In genomic region chr1:244451539-244451950, GRCh38 we compare ENCODE assay signal across 1 cellular context.
TF ChIP-seq lines count a peak whose summit lies in the region.

Gene ADSS2, minus strand, starts transcription at chr1:244451909. Its CDS starts 92 bp downstream, at chr1:244451817.

TF ChIP-seq in GM12878, 131 proteins besides CTCF, POLR2A, EP300 and RAD21 (continued from another document and continues in another):
- TF ChIP-seq, protein P1, sequence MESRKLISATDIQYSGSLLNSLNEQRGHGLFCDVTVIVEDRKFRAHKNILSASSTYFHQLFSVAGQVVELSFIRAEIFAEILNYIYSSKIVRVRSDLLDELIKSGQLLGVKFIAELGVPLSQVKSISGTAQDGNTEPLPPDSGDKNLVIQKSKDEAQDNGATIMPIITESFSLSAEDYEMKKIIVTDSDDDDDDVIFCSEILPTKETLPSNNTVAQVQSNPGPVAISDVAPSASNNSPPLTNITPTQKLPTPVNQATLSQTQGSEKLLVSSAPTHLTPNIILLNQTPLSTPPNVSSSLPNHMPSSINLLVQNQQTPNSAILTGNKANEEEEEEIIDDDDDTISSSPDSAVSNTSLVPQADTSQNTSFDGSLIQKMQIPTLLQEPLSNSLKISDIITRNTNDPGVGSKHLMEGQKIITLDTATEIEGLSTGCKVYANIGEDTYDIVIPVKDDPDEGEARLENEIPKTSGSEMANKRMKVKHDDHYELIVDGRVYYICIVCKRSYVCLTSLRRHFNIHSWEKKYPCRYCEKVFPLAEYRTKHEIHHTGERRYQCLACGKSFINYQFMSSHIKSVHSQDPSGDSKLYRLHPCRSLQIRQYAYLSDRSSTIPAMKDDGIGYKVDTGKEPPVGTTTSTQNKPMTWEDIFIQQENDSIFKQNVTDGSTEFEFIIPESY (IDR thresholded peaks at IDR 0.05) = no peak
- TF ChIP-seq SKIL (IDR thresholded peaks at IDR 0.05; ENCODE audit: low read depth, poor library complexity, severe bottlenecking) = no peak
- no peak for TF ChIP-seq SMAD1 (IDR thresholded peaks at IDR 0.05; ENCODE audit: low read depth, partially characterized antibody)
- TF ChIP-seq, protein P2, sequence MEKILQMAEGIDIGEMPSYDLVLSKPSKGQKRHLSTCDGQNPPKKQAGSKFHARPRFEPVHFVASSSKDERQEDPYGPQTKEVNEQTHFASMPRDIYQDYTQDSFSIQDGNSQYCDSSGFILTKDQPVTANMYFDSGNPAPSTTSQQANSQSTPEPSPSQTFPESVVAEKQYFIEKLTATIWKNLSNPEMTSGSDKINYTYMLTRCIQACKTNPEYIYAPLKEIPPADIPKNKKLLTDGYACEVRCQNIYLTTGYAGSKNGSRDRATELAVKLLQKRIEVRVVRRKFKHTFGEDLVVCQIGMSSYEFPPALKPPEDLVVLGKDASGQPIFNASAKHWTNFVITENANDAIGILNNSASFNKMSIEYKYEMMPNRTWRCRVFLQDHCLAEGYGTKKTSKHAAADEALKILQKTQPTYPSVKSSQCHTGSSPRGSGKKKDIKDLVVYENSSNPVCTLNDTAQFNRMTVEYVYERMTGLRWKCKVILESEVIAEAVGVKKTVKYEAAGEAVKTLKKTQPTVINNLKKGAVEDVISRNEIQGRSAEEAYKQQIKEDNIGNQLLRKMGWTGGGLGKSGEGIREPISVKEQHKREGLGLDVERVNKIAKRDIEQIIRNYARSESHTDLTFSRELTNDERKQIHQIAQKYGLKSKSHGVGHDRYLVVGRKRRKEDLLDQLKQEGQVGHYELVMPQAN (conservative IDR thresholded peaks at IDR 0.05) = peak; percentile 81
- no peak for TF ChIP-seq EED (IDR thresholded peaks at IDR 0.05; ENCODE audit: low read depth)
- no peak for TF ChIP-seq ZNF592 (IDR thresholded peaks at IDR 0.05)
- no peak for TF ChIP-seq HDAC6 (IDR thresholded peaks at IDR 0.05; ENCODE audit: unreplicated experiment)
- TF ChIP-seq CHD1 (IDR thresholded peaks at IDR 0.05; ENCODE audit: low read depth, low read length) = no peak
- TF ChIP-seq CREM (IDR thresholded peaks at IDR 0.05; ENCODE audit: low read depth) = no peak
- peak; percentile 66; the same call in 1 of the 2 replicates for TF ChIP-seq SMAD5 (IDR thresholded peaks at IDR 0.05; ENCODE audit: low read depth)
- TF ChIP-seq, protein P3, sequence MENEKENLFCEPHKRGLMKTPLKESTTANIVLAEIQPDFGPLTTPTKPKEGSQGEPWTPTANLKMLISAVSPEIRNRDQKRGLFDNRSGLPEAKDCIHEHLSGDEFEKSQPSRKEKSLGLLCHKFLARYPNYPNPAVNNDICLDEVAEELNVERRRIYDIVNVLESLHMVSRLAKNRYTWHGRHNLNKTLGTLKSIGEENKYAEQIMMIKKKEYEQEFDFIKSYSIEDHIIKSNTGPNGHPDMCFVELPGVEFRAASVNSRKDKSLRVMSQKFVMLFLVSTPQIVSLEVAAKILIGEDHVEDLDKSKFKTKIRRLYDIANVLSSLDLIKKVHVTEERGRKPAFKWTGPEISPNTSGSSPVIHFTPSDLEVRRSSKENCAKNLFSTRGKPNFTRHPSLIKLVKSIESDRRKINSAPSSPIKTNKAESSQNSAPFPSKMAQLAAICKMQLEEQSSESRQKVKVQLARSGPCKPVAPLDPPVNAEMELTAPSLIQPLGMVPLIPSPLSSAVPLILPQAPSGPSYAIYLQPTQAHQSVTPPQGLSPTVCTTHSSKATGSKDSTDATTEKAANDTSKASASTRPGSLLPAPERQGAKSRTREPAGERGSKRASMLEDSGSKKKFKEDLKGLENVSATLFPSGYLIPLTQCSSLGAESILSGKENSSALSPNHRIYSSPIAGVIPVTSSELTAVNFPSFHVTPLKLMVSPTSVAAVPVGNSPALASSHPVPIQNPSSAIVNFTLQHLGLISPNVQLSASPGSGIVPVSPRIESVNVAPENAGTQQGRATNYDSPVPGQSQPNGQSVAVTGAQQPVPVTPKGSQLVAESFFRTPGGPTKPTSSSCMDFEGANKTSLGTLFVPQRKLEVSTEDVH (IDR thresholded peaks at IDR 0.05; ENCODE audit: low read depth, partially characterized antibody) = no peak
- TF ChIP-seq MEF2A (IDR thresholded peaks at IDR 0.05; ENCODE audit: insufficient read depth, low read depth, low read length) = no peak
- no peak for TF ChIP-seq ELK1 (IDR thresholded peaks at IDR 0.05; ENCODE audit: low read depth, low read length)
- TF ChIP-seq CBFB (IDR thresholded peaks at IDR 0.05; ENCODE audit: low read depth) = 0 out of 2 replicates have a peak, but pooled peaks have one; percentile 34
- TF ChIP-seq EZH2 (IDR thresholded peaks at IDR 0.05; ENCODE audit: borderline replicate concordance, control insufficient read depth, low read depth, low read length) = no peak
- no peak for TF ChIP-seq GABPA (IDR thresholded peaks at IDR 0.05; ENCODE audit: low read depth)
- no peak for TF ChIP-seq ZNF622 (IDR thresholded peaks at IDR 0.05)
- TF ChIP-seq TCF7 (IDR thresholded peaks at IDR 0.05; ENCODE audit: borderline replicate concordance) = no peak
- no peak for TF ChIP-seq CHD2 (IDR thresholded peaks at IDR 0.05; ENCODE audit: borderline replicate concordance, low read depth, low read length)
- no peak for TF ChIP-seq TCF3 (IDR thresholded peaks at IDR 0.05; ENCODE audit: borderline replicate concordance, insufficient read depth, low read depth, low read length)
- no peak for TF ChIP-seq ZNF207 (IDR thresholded peaks at IDR 0.05; ENCODE audit: borderline replicate concordance)
- peak; percentile 81; the same call in 1 of the 2 replicates for TF ChIP-seq TAF1 (IDR thresholded peaks at IDR 0.05; ENCODE audit: borderline replicate concordance, low read depth, low read length)
- no peak for TF ChIP-seq TBL1XR1 (IDR thresholded peaks at IDR 0.05; ENCODE audit: low read depth, low read length)
- peak; percentile 50; the same call in 1 of the 2 replicates for TF ChIP-seq MXI1 (IDR thresholded peaks at IDR 0.05; ENCODE audit: low read depth, low read length)
- peak; percentile 58; the same call in 1 of the 2 replicates for TF ChIP-seq SMARCA5 (IDR thresholded peaks at IDR 0.05)
- TF ChIP-seq GATAD2B (conservative IDR thresholded peaks at IDR 0.05; ENCODE audit: low read depth) = 0 out of 2 replicates have a peak, but pooled peaks have one; percentile 27
- TF ChIP-seq LARP7 (IDR thresholded peaks at IDR 0.05) = peak; percentile 48; the same call in 1 of the 2 replicates
- TF ChIP-seq ZNF687 (IDR thresholded peaks at IDR 0.05) = peak; percentile 66
- TF ChIP-seq NRF1 (conservative IDR thresholded peaks at IDR 0.05; ENCODE audit: low read depth, low read length) = no peak
- TF ChIP-seq YY1 (IDR thresholded peaks at IDR 0.05; ENCODE audit: low read depth, low read length) = peak; percentile 50
- TF ChIP-seq MLLT1 (IDR thresholded peaks at IDR 0.05) = no peak
- peak; percentile 81; the same call in 1 of the 2 replicates for TF ChIP-seq POLR2AphosphoS2 (IDR thresholded peaks at IDR 0.05; ENCODE audit: low read depth, low read length)
- no peak for TF ChIP-seq ZNF274 (IDR thresholded peaks at IDR 0.05; ENCODE audit: insufficient read depth, insufficient read length)
- TF ChIP-seq RB1 (IDR thresholded peaks at IDR 0.05; ENCODE audit: borderline replicate concordance) = peak; percentile 13; the same call in 1 of the 2 replicates
- TF ChIP-seq SIN3A (IDR thresholded peaks at IDR 0.05; ENCODE audit: low read depth, low read length) = no peak
- TF ChIP-seq, protein P4, sequence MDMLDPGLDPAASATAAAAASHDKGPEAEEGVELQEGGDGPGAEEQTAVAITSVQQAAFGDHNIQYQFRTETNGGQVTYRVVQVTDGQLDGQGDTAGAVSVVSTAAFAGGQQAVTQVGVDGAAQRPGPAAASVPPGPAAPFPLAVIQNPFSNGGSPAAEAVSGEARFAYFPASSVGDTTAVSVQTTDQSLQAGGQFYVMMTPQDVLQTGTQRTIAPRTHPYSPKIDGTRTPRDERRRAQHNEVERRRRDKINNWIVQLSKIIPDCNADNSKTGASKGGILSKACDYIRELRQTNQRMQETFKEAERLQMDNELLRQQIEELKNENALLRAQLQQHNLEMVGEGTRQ (IDR thresholded peaks at IDR 0.05; ENCODE audit: borderline replicate concordance, low read depth, low read length) = no peak
